ENCODE assay signal across 17 cellular contexts in the genomic region with DNA sequence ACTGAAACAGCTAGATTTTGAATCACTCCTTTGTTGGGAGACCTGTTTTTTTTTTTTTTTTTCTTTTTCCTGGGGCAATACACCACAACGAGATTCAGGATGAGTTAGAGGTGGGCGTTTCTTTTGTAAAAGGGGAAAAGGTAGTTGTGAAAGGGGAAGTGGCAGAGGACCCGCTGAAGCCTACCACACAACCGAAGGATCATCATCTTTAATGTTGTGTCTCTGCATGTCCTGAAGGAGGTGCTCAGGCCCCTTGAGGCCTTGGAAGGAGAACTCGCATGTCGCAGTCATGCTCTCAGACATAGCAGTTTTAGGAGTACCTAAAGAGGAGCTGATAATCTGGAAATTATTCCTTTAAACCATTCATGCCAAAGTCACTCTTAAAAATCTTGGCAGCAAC.
DNase-seq lines count a peak whose midpoint lies in the region; ATAC-seq and TF ChIP-seq lines count a peak whose summit lies in the region.
"Had no signal": no experiment of that assay in that cellular context is flagged by ENCODE, and none has a peak within 500 bp of the region (broad histone marks: within the 10 kb centered on the region; RNA-seq: fewer than 3 reads in every experiment).

No MANE protein-coding gene starts in this region.

- POLR2A ChIA-PET in activated CD4-positive, alpha-beta T cell treated with anti-CD3 and anti-CD28 coated beads for 36 hours (lab: Charles Lee) = no interaction called here
- POLR2A ChIA-PET in HEK293T (lab: Yijun Ruan, JAX) = no interaction called here
- POLR2A ChIA-PET in naive thymus-derived CD4-positive, alpha-beta T cell (lab: Charles Lee) = no interaction called here

- no peaks in the 10 kb centered on the region for H3K9me3 ChIP-seq in mammary epithelial cell (replicated peaks; ENCODE audit: insufficient read depth, low read length)
- H3K9me3 ChIP-seq in naive thymus-derived CD4-positive, alpha-beta T cell (ENCODE audit: control insufficient read depth in 2 of 3, low read length in 3 of 3) = no peaks in the 10 kb centered on the region
- H3K9me3 ChIP-seq: tibial artery had no signal

- no peaks in the 10 kb centered on the region for H3K36me3 Mint-ChIP-seq in activated CD4-positive, alpha-beta T cell treated with anti-CD3 and anti-CD28 coated beads for 36 hours (ENCODE audit: low read depth)
- no peaks in the 10 kb centered on the region for H3K36me3 Mint-ChIP-seq in naive thymus-derived CD4-positive, alpha-beta T cell

- TF ChIP-seq CTCF in mammary epithelial cell (conservative IDR thresholded peaks at IDR 0.05 in 1 of 2, IDR thresholded peaks at IDR 0.05 in 1 of 2; ENCODE audit: extremely low read depth in 1 of 2, insufficient read depth in 1 of 2, low read depth in 1 of 2, low read length in 2 of 2) = peak in 1 of 2 donors; percentile 45

- H3K4me3 ChIP-seq in mammary epithelial cell (replicated peaks in 1 of 3; ENCODE audit: insufficient read depth in 1 of 3, low read depth in 2 of 3, low read length in 3 of 3) = no peak overlapping the region
- no peak overlapping the region for H3K4me3 ChIP-seq in naive thymus-derived CD4-positive, alpha-beta T cell (ENCODE audit: low read length)
- H3K4me3 ChIP-seq: smooth muscle cell, tibial artery had no signal

- DNase-seq in activated CD4-positive, alpha-beta T cell treated with anti-CD3 and anti-CD28 coated beads for 36 hours = peak; percentile 10
- no peak for DNase-seq in activated CD4-positive, alpha-beta T cell treated with anti-CD3 and anti-CD28 coated beads for 4 hours
- DNase-seq in MV-4-11 (lab: John Stamatoyannopoulos, UW) = peak; percentile 94
- peak; percentile 16 for DNase-seq in mammary epithelial cell
- peak; percentile 22 for DNase-seq in pons (ENCODE audit: low spot score)
- DNase-seq in T1000 (lab: John Stamatoyannopoulos, UW) = no peak
- no peak for DNase-seq in HEK293T (ENCODE audit: extremely low spot score)
- DNase-seq in naive thymus-derived CD4-positive, alpha-beta T cell = no peak
- DNase-seq: 8988T; activated CD8-positive, alpha-beta T cell treated with anti-CD3 and anti-CD28 coated beads for 36 hours; activated naive CD4-positive, alpha-beta T cell treated with Interleukin-2 at 50 U/mL for 16 hours; NCI-H748 treated with DMSO at 0.1 percent for 48 hours; T-helper 1 cell; tibial artery had no signal

- H3K27ac Mint-ChIP-seq in activated CD4-positive, alpha-beta T cell treated with anti-CD3 and anti-CD28 coated beads for 36 hours = no peak overlapping the region
- H3K27ac Mint-ChIP-seq in naive thymus-derived CD4-positive, alpha-beta T cell = no peak overlapping the region
- H3K27ac Mint-ChIP-seq: activated CD8-positive, alpha-beta T cell treated with anti-CD3 and anti-CD28 coated beads for 36 hours; nephron had no signal

- no peak for ATAC-seq in activated CD4-positive, alpha-beta T cell treated with anti-CD3 and anti-CD28 coated beads for 36 hours
- ATAC-seq in naive thymus-derived CD4-positive, alpha-beta T cell = no peak
- ATAC-seq: activated CD8-positive, alpha-beta T cell treated with anti-CD3 and anti-CD28 coated beads for 36 hours had no signal

- intact Hi-C loops in activated CD4-positive, alpha-beta T cell treated with anti-CD3 and anti-CD28 coated beads for 36 hours (cut with DNase I, micrococcal nuclease) = no loop called here
- intact Hi-C loops in mammary epithelial cell (cut with micrococcal nuclease) = loop anchor here (1.0 kb wide), 1 partner anchor 178 kb away; no protein-coding TSS in a partner anchor
- intact Hi-C loops in naive thymus-derived CD4-positive, alpha-beta T cell (cut with micrococcal nuclease) = no loop called here

- no peak overlapping the region for H3K9ac ChIP-seq in mammary epithelial cell (ENCODE audit: insufficient read depth, low read length)

- dilution Hi-C loops in mammary epithelial cell (cut with HindIII; ENCODE audit: low sequenced_read_pairs) = no loop called here

- H3K27ac ChIP-seq in mammary epithelial cell (ENCODE audit: insufficient read depth, low read depth, low read length) = no peak overlapping the region
- H3K27ac ChIP-seq in naive thymus-derived CD4-positive, alpha-beta T cell (ENCODE audit: low read depth, low read length) = no peak overlapping the region
- H3K27ac ChIP-seq: HL-60, tibial artery had no signal

- CTCF ChIA-PET in activated CD4-positive, alpha-beta T cell treated with anti-CD3 and anti-CD28 coated beads for 36 hours (lab: Charles Lee) = interaction anchor here (0.7 kb wide), 1 partner anchor 233 kb away, joined by 3 read pairs; no protein-coding TSS in a partner anchor
- CTCF ChIA-PET in mammary epithelial cell (lab: Charles Lee; ENCODE audit: low non-redundant PET) (interaction anchor here (0.6 kb wide), 1 partner anchor 181 kb away, joined by 4 read pairs; no protein-coding TSS in a partner anchor), HEK293T (lab: Yijun Ruan, JAX) (no interaction called here)
- CTCF ChIA-PET in naive thymus-derived CD4-positive, alpha-beta T cell (lab: Charles Lee) = no interaction called here

- 12% methylated on average over 6 of the region's 6 CpGs for WGBS in mammary epithelial cell (ENCODE audit: low coverage, missing lambda C conversion rate)

- H2AFZ ChIP-seq in mammary epithelial cell (ENCODE audit: low read depth, low read length) = no peak overlapping the region

- no peaks in the 10 kb centered on the region for H3K27me3 ChIP-seq in mammary epithelial cell (ENCODE audit: insufficient read depth, low read length)
- no peaks in the 10 kb centered on the region for H3K27me3 ChIP-seq in naive thymus-derived CD4-positive, alpha-beta T cell (ENCODE audit: control insufficient read depth in 2 of 2, insufficient read depth in 2 of 2, low read length in 2 of 2)
- H3K27me3 ChIP-seq: tibial artery had no signal

- H4K20me1 ChIP-seq in mammary epithelial cell (ENCODE audit: insufficient read depth, low read length) = no peaks in the 10 kb centered on the region

- H3K9me3 Mint-ChIP-seq in activated CD4-positive, alpha-beta T cell treated with anti-CD3 and anti-CD28 coated beads for 36 hours (ENCODE audit: low read depth) = no peaks in the 10 kb centered on the region
- H3K9me3 Mint-ChIP-seq in naive thymus-derived CD4-positive, alpha-beta T cell = peaks cover 0 to 3% (median 0%) of the 10 kb centered on the region in 11 donors
- H3K9me3 Mint-ChIP-seq: activated CD8-positive, alpha-beta T cell treated with anti-CD3 and anti-CD28 coated beads for 36 hours; nephron had no signal

- peaks cover 5% of the 10 kb centered on the region for H3K4me1 Mint-ChIP-seq in activated CD4-positive, alpha-beta T cell treated with anti-CD3 and anti-CD28 coated beads for 36 hours
- H3K4me1 Mint-ChIP-seq in naive thymus-derived CD4-positive, alpha-beta T cell = peaks cover 0 to 10% (median 3%) of the 10 kb centered on the region in 7 donors

- in situ Hi-C loops in mammary epithelial cell (cut with MboI; ENCODE audit: low sequenced_read_pairs in 2 of 2) = no loop called here

- H3K79me2 ChIP-seq in mammary epithelial cell (ENCODE audit: insufficient read depth, low read length) = no peaks in the 10 kb centered on the region

- BruUV-seq in mammary epithelial cell (replicated peaks; lab: Mats Ljungman, UMichigan) = no TSS peak

- H3K36me3 ChIP-seq in mammary epithelial cell (ENCODE audit: insufficient read depth, low read length) = no peaks in the 10 kb centered on the region
- H3K36me3 ChIP-seq in naive thymus-derived CD4-positive, alpha-beta T cell (ENCODE audit: control insufficient read depth in 2 of 3, insufficient read depth in 3 of 3, low read length in 3 of 3) = no peaks in the 10 kb centered on the region
- H3K36me3 ChIP-seq: tibial artery had no signal

- no peaks in the 10 kb centered on the region for H3K4me1 ChIP-seq in mammary epithelial cell (ENCODE audit: insufficient read depth, low read length)
- no peaks in the 10 kb centered on the region for H3K4me1 ChIP-seq in naive thymus-derived CD4-positive, alpha-beta T cell (ENCODE audit: control insufficient read depth in 2 of 2, insufficient read depth in 2 of 2, low read length in 2 of 2)
- H3K4me1 ChIP-seq: tibial artery had no signal

- H3K4me3 Mint-ChIP-seq in activated CD4-positive, alpha-beta T cell treated with anti-CD3 and anti-CD28 coated beads for 36 hours = no peak overlapping the region
- H3K4me3 Mint-ChIP-seq in naive thymus-derived CD4-positive, alpha-beta T cell = peak overlapping the region in 1 of 10 donors; percentile 5
- H3K4me3 Mint-ChIP-seq: activated CD8-positive, alpha-beta T cell treated with anti-CD3 and anti-CD28 coated beads for 36 hours; nephron had no signal

- H3K27me3 Mint-ChIP-seq in activated CD4-positive, alpha-beta T cell treated with anti-CD3 and anti-CD28 coated beads for 36 hours = no peaks in the 10 kb centered on the region
- H3K27me3 Mint-ChIP-seq in naive thymus-derived CD4-positive, alpha-beta T cell = peaks cover 0 to 8% (median 0%) of the 10 kb centered on the region in 5 donors
- H3K27me3 Mint-ChIP-seq: activated CD8-positive, alpha-beta T cell treated with anti-CD3 and anti-CD28 coated beads for 36 hours had no signal

- peak overlapping the region; percentile 31 for H3K4me2 ChIP-seq in mammary epithelial cell (ENCODE audit: insufficient read depth, low read depth, low read length)
- H3K4me2 ChIP-seq: smooth muscle cell had no signal

TF ChIP-seq in HEK293T, 16 proteins besides CTCF, POLR2A, EP300 and RAD21:
- TF ChIP-seq LEF1 (IDR thresholded peaks at IDR 0.05; ENCODE audit: borderline replicate concordance) = no peak
- no peak for TF ChIP-seq L3MBTL2 (conservative IDR thresholded peaks at IDR 0.05)
- no peak for TF ChIP-seq FOXK2 (IDR thresholded peaks at IDR 0.05)
- no peak for TF ChIP-seq TARDBP (IDR thresholded peaks at IDR 0.05)
- no peak for TF ChIP-seq FOXM1 (IDR thresholded peaks at IDR 0.05; ENCODE audit: borderline replicate concordance)
- TF ChIP-seq ELF4 (IDR thresholded peaks at IDR 0.05) = no peak
- TF ChIP-seq NFRKB (IDR thresholded peaks at IDR 0.05) = no peak
- no peak for TF ChIP-seq SP1 (IDR thresholded peaks at IDR 0.05)

Comparison
In these comparisons a context has a peak if more than half of its experiments do, and no peak if none do; other contexts are left out.
1. DNase-seq: peak in activated CD4-positive, alpha-beta T cell treated with anti-CD3 and anti-CD28 coated beads for 36 hours (single experiment), MV-4-11 (single experiment), mammary epithelial cell (single experiment) and pons (single experiment); none in activated CD4-positive, alpha-beta T cell treated with anti-CD3 and anti-CD28 coated beads for 4 hours (0 of 2), T1000 (single experiment), HEK293T (single experiment) and naive thymus-derived CD4-positive, alpha-beta T cell (0 of 9).
2. CTCF ChIA-PET loops: an anchor here in activated CD4-positive, alpha-beta T cell treated with anti-CD3 and anti-CD28 coated beads for 36 hours (0.7 kb wide) and mammary epithelial cell (0.6 kb wide); none called in HEK293T and naive thymus-derived CD4-positive, alpha-beta T cell.